Comparison of ENCODE assay signal across 15 cellular contexts in the genomic region with DNA sequence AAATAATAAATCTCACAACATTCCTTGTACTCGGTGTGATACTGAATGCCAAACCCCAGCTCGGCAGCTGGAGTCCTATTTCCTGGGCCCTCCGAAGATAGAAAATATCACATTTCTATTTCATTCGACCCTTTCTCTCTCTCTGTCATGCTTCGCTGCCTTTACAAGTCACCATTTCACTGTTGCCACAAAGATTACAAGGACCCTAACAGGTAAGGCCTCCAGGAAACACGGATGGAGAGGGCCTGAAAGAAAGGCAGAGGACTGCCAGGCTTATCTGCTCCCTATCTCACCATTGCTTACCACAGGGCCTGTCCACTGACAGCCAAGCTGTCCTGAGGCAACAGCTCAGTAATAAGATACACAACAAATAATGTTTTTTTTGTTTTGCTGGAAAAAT.
DNase-seq lines count a peak whose midpoint lies in the region; ATAC-seq and TF ChIP-seq lines count a peak whose summit lies in the region.
"Had no signal": no experiment of that assay in that cellular context is flagged by ENCODE, and none has a peak within 500 bp of the region (broad histone marks: within the 10 kb centered on the region; RNA-seq: fewer than 3 reads in every experiment).

No MANE protein-coding gene starts in this region.

- H3K27ac ChIP-seq in SJCRH30 = 0 out of 2 replicates have a peak overlapping the region, but pooled peaks have one; percentile 15
- H3K27ac ChIP-seq: dorsolateral prefrontal cortex, KMS-11, Peyer's patch had no signal

- H3K27ac Mint-ChIP-seq in stimulated activated effector memory CD8-positive, alpha-beta T cell treated with anti-CD3 and anti-CD28 coated beads, Interleukin-12 subunit alpha, Interleukin-12 subunit beta, amount 100 ng/mL, for 72 hours = no peak overlapping the region
- no peak overlapping the region for H3K27ac Mint-ChIP-seq in glutamatergic neuron (ENCODE audit: unreplicated experiment)
- H3K27ac Mint-ChIP-seq: memory B cell, T-helper 17 cell had no signal

- no peak for TF ChIP-seq CTCF in mucosa of descending colon (IDR thresholded peaks at IDR 0.05)
- no peak for TF ChIP-seq CTCF in glutamatergic neuron (IDR thresholded peaks at IDR 0.05; ENCODE audit: partially characterized antibody, unreplicated experiment)

- ATAC-seq in mucosa of descending colon = peak; percentile 37
- ATAC-seq in stimulated activated effector memory CD8-positive, alpha-beta T cell treated with anti-CD3 and anti-CD28 coated beads, Interleukin-12 subunit alpha, Interleukin-12 subunit beta, amount 100 ng/mL, for 72 hours = no peak
- ATAC-seq in HG02981 (IDR thresholded peaks at IDR 0.05; ENCODE audit: unreplicated experiment) = no peak
- ATAC-seq in HG03045 (IDR thresholded peaks at IDR 0.05; ENCODE audit: unreplicated experiment) = no peak
- ATAC-seq: T-helper 17 cell had no signal

- no peaks in the 10 kb centered on the region for H3K9me3 ChIP-seq in SJCRH30 (replicated peaks)
- H3K9me3 ChIP-seq in mucosa of descending colon = no peaks in the 10 kb centered on the region
- H3K9me3 ChIP-seq: Peyer's patch had no signal

- intact Hi-C loops in mucosa of descending colon (cut with DNase I, micrococcal nuclease) = no loop called here

- peak overlapping the region; percentile 29; the same call in 1 of the 2 replicates for H3K4me3 ChIP-seq in SJCRH30
- no peak overlapping the region for H3K4me3 ChIP-seq in mucosa of descending colon
- H3K4me3 ChIP-seq: dorsolateral prefrontal cortex, Peyer's patch had no signal

- peaks cover 10% of the 10 kb centered on the region for H3K4me1 ChIP-seq in SJCRH30
- H3K4me1 ChIP-seq in mucosa of descending colon (ENCODE audit: low read depth) = peaks cover 32% of the 10 kb centered on the region
- H3K4me1 ChIP-seq: Peyer's patch had no signal

- H3K4me3 Mint-ChIP-seq in stimulated activated effector memory CD8-positive, alpha-beta T cell treated with anti-CD3 and anti-CD28 coated beads, Interleukin-12 subunit alpha, Interleukin-12 subunit beta, amount 100 ng/mL, for 72 hours = no peak overlapping the region
- H3K4me3 Mint-ChIP-seq in glutamatergic neuron (ENCODE audit: unreplicated experiment) = no peak overlapping the region
- H3K4me3 Mint-ChIP-seq: memory B cell, T-helper 17 cell had no signal

- H3K36me3 ChIP-seq in SJCRH30 = no peaks in the 10 kb centered on the region
- no peaks in the 10 kb centered on the region for H3K36me3 ChIP-seq in mucosa of descending colon (ENCODE audit: low read depth)
- H3K36me3 ChIP-seq: Peyer's patch had no signal

- H3K4me1 Mint-ChIP-seq in stimulated activated effector memory CD8-positive, alpha-beta T cell treated with anti-CD3 and anti-CD28 coated beads, Interleukin-12 subunit alpha, Interleukin-12 subunit beta, amount 100 ng/mL, for 72 hours = no peaks in the 10 kb centered on the region
- peaks cover 20% of the 10 kb centered on the region for H3K4me1 Mint-ChIP-seq in glutamatergic neuron (ENCODE audit: low read depth, unreplicated experiment)
- H3K4me1 Mint-ChIP-seq: memory B cell, T-helper 17 cell had no signal

- H3K9me3 Mint-ChIP-seq in stimulated activated effector memory CD8-positive, alpha-beta T cell treated with anti-CD3 and anti-CD28 coated beads, Interleukin-12 subunit alpha, Interleukin-12 subunit beta, amount 100 ng/mL, for 72 hours = no peaks in the 10 kb centered on the region
- peaks cover 2% of the 10 kb centered on the region for H3K9me3 Mint-ChIP-seq in glutamatergic neuron (ENCODE audit: unreplicated experiment)
- H3K9me3 Mint-ChIP-seq: memory B cell had no signal

- H3K27me3 Mint-ChIP-seq in glutamatergic neuron (ENCODE audit: unreplicated experiment) = peaks cover 3% of the 10 kb centered on the region
- H3K27me3 Mint-ChIP-seq: memory B cell had no signal

- DNase-seq in DMS 273 (lab: John Stamatoyannopoulos, UW; ENCODE audit: unreplicated experiment) = peak; percentile 69
- peak; percentile 79 for DNase-seq in NCI-H1092 treated with DMSO at 0.1 percent for 48 hours (lab: John Stamatoyannopoulos, UW)
- DNase-seq in SJCRH30 = peak in 1 of 2 experiments; percentile 42
- no peak for DNase-seq in mucosa of descending colon
- DNase-seq in stimulated activated effector memory CD8-positive, alpha-beta T cell treated with anti-CD3 and anti-CD28 coated beads, Interleukin-12 subunit alpha, Interleukin-12 subunit beta, amount 100 ng/mL, for 72 hours (ENCODE audit: low spot score in 2 of 2) = no peak
- no peak for DNase-seq in glutamatergic neuron
- DNase-seq: activated CD4-positive, alpha-beta T cell treated with anti-CD3 and anti-CD28 coated beads for 48 hours; anterior cingulate cortex; dorsolateral prefrontal cortex; Peyer's patch; T-helper 17 cell had no signal

- no peaks in the 10 kb centered on the region for H3K27me3 ChIP-seq in SJCRH30
- H3K27me3 ChIP-seq: Peyer's patch had no signal

- H3K36me3 Mint-ChIP-seq in stimulated activated effector memory CD8-positive, alpha-beta T cell treated with anti-CD3 and anti-CD28 coated beads, Interleukin-12 subunit alpha, Interleukin-12 subunit beta, amount 100 ng/mL, for 72 hours = no peaks in the 10 kb centered on the region
- no peaks in the 10 kb centered on the region for H3K36me3 Mint-ChIP-seq in glutamatergic neuron (ENCODE audit: unreplicated experiment)
- H3K36me3 Mint-ChIP-seq: memory B cell had no signal

Comparison
In these comparisons a context has a peak if more than half of its experiments do, and no peak if none do; other contexts are left out.
1. DNase-seq: peak in DMS 273 (single experiment) and NCI-H1092 treated with DMSO at 0.1 percent for 48 hours (single experiment); none in mucosa of descending colon (0 of 3), stimulated activated effector memory CD8-positive, alpha-beta T cell treated with anti-CD3 and anti-CD28 coated beads, Interleukin-12 subunit alpha, Interleukin-12 subunit beta, amount 100 ng/mL, for 72 hours (0 of 2) and glutamatergic neuron (single experiment).